ENCODE assay signal across 13 cellular contexts in genomic region chr7:76503244-76503643, GRCh38. TPM values are rescaled to one million over a fixed set of nuclear protein-coding genes. Genes with fewer than 3 reads are reported as not detected.
DNase-seq lines count a peak whose midpoint lies in the region; FAIRE-seq and TF ChIP-seq lines count a peak whose summit lies in the region.
"Not testable (repeated sequence)": the region's sequence is repeated elsewhere in the genome, so short reads cannot be mapped to it uniquely, and the experiment has no call there.
"Had no signal": no experiment of that assay in that cellular context is flagged by ENCODE, and none has a peak within 500 bp of the region (broad histone marks: within the 10 kb centered on the region; RNA-seq: fewer than 3 reads in every experiment).

No MANE protein-coding gene starts in this region.

- not testable (repeated sequence) for H4K20me1 ChIP-seq in Karpas-422 (ENCODE audit: insufficient read depth, low read depth, low read length); osteoblast (ENCODE audit: insufficient read depth, low read length)

- H3K4me3 ChIP-seq in Karpas-422 (ENCODE audit: low read length); endodermal cell (ENCODE audit: low read length); kidney (ENCODE audit: low read length in 2 of 2); osteoblast (ENCODE audit: insufficient read depth, low read length): not testable (repeated sequence)

- H3K27ac ChIP-seq in Karpas-422 (ENCODE audit: low read length); endodermal cell (ENCODE audit: low read depth, low read length); kidney (ENCODE audit: low read depth in 2 of 2, low read length in 2 of 2); osteoblast (ENCODE audit: low read depth, low read length): not testable (repeated sequence)

- H3K36me3 ChIP-seq in Karpas-422 (ENCODE audit: insufficient read depth, low read length); endodermal cell (ENCODE audit: control insufficient read depth, insufficient read depth, low read length); kidney (ENCODE audit: control insufficient read depth in 1 of 2, insufficient read depth in 2 of 2, low read length in 2 of 2); osteoblast (ENCODE audit: insufficient read depth, low read length): not testable (repeated sequence)

- not testable (repeated sequence) for H2AFZ ChIP-seq in Karpas-422 (ENCODE audit: low read length); osteoblast (ENCODE audit: low read length)

- H3K4me1 ChIP-seq in Karpas-422 (ENCODE audit: low read length); endodermal cell (ENCODE audit: control insufficient read depth, insufficient read depth, low read length); kidney (ENCODE audit: control insufficient read depth in 1 of 2, insufficient read depth in 1 of 2, low read depth in 1 of 2, low read length in 2 of 2); osteoblast (ENCODE audit: insufficient read depth, low read length): not testable (repeated sequence)

- H3K4me3 Mint-ChIP-seq in chondrocyte (ENCODE audit: unreplicated experiment); endodermal cell: not testable (repeated sequence)

- TF ChIP-seq CTCF in chondrocyte (IDR thresholded peaks at IDR 0.05); endodermal cell (conservative IDR thresholded peaks at IDR 0.05); kidney (IDR thresholded peaks at IDR 0.05; ENCODE audit: borderline replicate concordance, extremely low read depth, insufficient read depth); osteoblast (IDR thresholded peaks at IDR 0.05; ENCODE audit: extremely low read depth, low read depth, low read length): not testable (repeated sequence)

- H3K36me3 Mint-ChIP-seq in chondrocyte (ENCODE audit: low read depth): not testable (repeated sequence)
- H3K36me3 Mint-ChIP-seq in endodermal cell (ENCODE audit: low read depth): peaks cover 12% of the 10 kb centered on the region

- H3K79me2 ChIP-seq in Karpas-422 (ENCODE audit: low read length); osteoblast (ENCODE audit: insufficient read depth, low read length): not testable (repeated sequence)

- H3K9me2 ChIP-seq in Karpas-422 (replicated peaks; ENCODE audit: insufficient read depth, low read length): not testable (repeated sequence)

- not testable (repeated sequence) for H3K9ac ChIP-seq in Karpas-422 (ENCODE audit: low read length); endodermal cell (ENCODE audit: extremely low read depth, low read length, poor library complexity, severe bottlenecking); kidney (ENCODE audit: low read length in 2 of 2)

- WGBS in endodermal cell (ENCODE audit: insufficient coverage in 1 of 2, insufficient read length in 1 of 2), 2 experiments: 93 to 96% methylated on average over 3 to 8 of the region's 12 CpGs

- not testable (repeated sequence) for H3K27ac Mint-ChIP-seq in chondrocyte (ENCODE audit: unreplicated experiment); endodermal cell

- FAIRE-seq in kidney (lab: Jason Lieb, UNC): not testable (repeated sequence)

- DNase-seq in Karpas-422: peak; percentile 4
- DNase-seq in activated CD8-positive, alpha-beta memory T cell treated with anti-CD3 and anti-CD28 coated beads for 24 hours: peak; percentile 37
- DNase-seq in chondrocyte (ENCODE audit: low spot score): peak; percentile 34
- DNase-seq in endodermal cell: peak; percentile 18
- peak; percentile 41 for DNase-seq in kidney
- DNase-seq in osteoblast (ENCODE audit: insufficient read length, low spot score, missing footprints): peak; percentile 64
- DNase-seq in posterior vena cava (ENCODE audit: low spot score): peak; percentile 61

- H3K9me3 ChIP-seq in Karpas-422 (ENCODE audit: low read length); endodermal cell (ENCODE audit: control insufficient read depth, low read length); kidney (ENCODE audit: control insufficient read depth in 1 of 2, low read length in 2 of 2); osteoblast (ENCODE audit: low read depth, low read length): not testable (repeated sequence)

- H3K9me3 Mint-ChIP-seq in chondrocyte (ENCODE audit: low read depth); endodermal cell: not testable (repeated sequence)

- not testable (repeated sequence) for H3K4me2 ChIP-seq in Karpas-422 (ENCODE audit: low read depth, low read length, poor library complexity, severe bottlenecking); osteoblast (ENCODE audit: insufficient read depth, low read length)

- not testable (repeated sequence) for H3K27me3 Mint-ChIP-seq in chondrocyte (ENCODE audit: low read depth); endodermal cell (ENCODE audit: insufficient read depth)

- intact Hi-C loops in kidney (cut with DNase I): not testable (repeated sequence)
- intact Hi-C loops in posterior vena cava (cut with DNase I): loop anchor here in 1 of 2 donors (5.0 kb wide), 1 partner anchor 494 kb away; no protein-coding TSS in a partner anchor

- not testable (repeated sequence) for H3K27me3 ChIP-seq in Karpas-422 (ENCODE audit: low read length); endodermal cell (ENCODE audit: control insufficient read depth, insufficient read depth, low read length, poor library complexity, severe bottlenecking); osteoblast (ENCODE audit: insufficient read depth, low read length)

- not testable (repeated sequence) for H3K4me1 Mint-ChIP-seq in chondrocyte (ENCODE audit: low read depth); endodermal cell

RNA-seq across cellular contexts. Expression of gene UPK3B, which starts 7.1 kb away (rescaled TPM):
- total RNA-seq in Karpas-422 (2014; rRNA removed; shearing (Covaris generic); ENCODE audit: low replicate concordance): 0.26 TPM in 1 of 2 replicates, not detected in the other
- total RNA-seq in chondrocyte (0.46 to 1.4 TPM (median 0.62 TPM) in 3 replicates), endodermal cell (1 to 10 TPM; 1.2 to 2.3 TPM), kidney (1.9 TPM), osteoblast (0.88 and 1.4 TPM in 2 replicates), posterior vena cava (1 to 10 TPM in 1 of 2 donors, under 1 TPM in 1; 0.37 to 1.1 TPM)
- polyA plus RNA-seq in endodermal cell (2013, experiment 1 of 2): 0.39 TPM
- polyA plus RNA-seq in endodermal cell (2013, experiment 2 of 2): 0.66 TPM
- 0.15 TPM for polyA plus RNA-seq in kidney (ENCODE audit: insufficient read depth, low read depth, low replicate concordance)
- total RNA-seq: A673, Daoy had no signal
- polyA plus RNA-seq: AG04450; CD14-positive monocyte; CD4-positive, alpha-beta memory T cell had no signal

RNA-seq across cellular contexts. Expression of gene SPDYE16, which starts 39.9 kb away (rescaled TPM):
- total RNA-seq in Karpas-422 (2014; rRNA removed; shearing (Covaris generic); ENCODE audit: low replicate concordance): not detected in 2 replicates
- total RNA-seq in chondrocyte (0.36 TPM in 1 of 3 replicates, not detected in the others), endodermal cell (under 1 TPM in 1 of 2 donors, not detected in 1; 0.37 TPM), kidney (0.31 TPM), osteoblast (under 0.01 and 0.36 TPM in 2 replicates), posterior vena cava (under 1 TPM; 0.10 to 0.28 TPM)
- polyA plus RNA-seq in endodermal cell (2013, experiment 1 of 2): not detected
- polyA plus RNA-seq in endodermal cell (2013, experiment 2 of 2): not detected
- polyA plus RNA-seq in kidney (ENCODE audit: insufficient read depth, low read depth, low replicate concordance): not detected
- total RNA-seq: G401 had no signal
- polyA plus RNA-seq: AG04450, CD14-positive monocyte had no signal

RNA-seq across cellular contexts. Expression of gene DTX2, which starts 41.7 kb away (rescaled TPM):
- total RNA-seq in Karpas-422 (2014; rRNA removed; shearing (Covaris generic); ENCODE audit: low replicate concordance): 17.0 and 26.5 TPM in 2 replicates
- 10.8 to 12.8 TPM (median 11.5 TPM) in 3 replicates for total RNA-seq in chondrocyte
- total RNA-seq in endodermal cell: 10 to 100 TPM; 34.1 to 38.3 TPM
- 16.5 TPM for polyA plus RNA-seq in endodermal cell (2013, experiment 1 of 2)
- 18.1 TPM for polyA plus RNA-seq in endodermal cell (2013, experiment 2 of 2)
- 21.6 TPM for total RNA-seq in kidney
- 8.1 TPM for polyA plus RNA-seq in kidney (ENCODE audit: insufficient read depth, low read depth, low replicate concordance)
- total RNA-seq in osteoblast: 11.5 and 14.5 TPM in 2 replicates
- total RNA-seq in posterior vena cava: 10 to 100 TPM; 24.6 to 25.2 TPM

Comparison
In these comparisons a context has a peak if more than half of its experiments do, and no peak if none do; other contexts are left out.
1. DNase-seq: peak in every context shown above with its lines; median percentile 64 in osteoblast; 61 in posterior vena cava; 41 in kidney; 37 in activated CD8-positive, alpha-beta memory T cell treated with anti-CD3 and anti-CD28 coated beads for 24 hours; 34 in chondrocyte; 18 in endodermal cell; 4 in Karpas-422.